32 cellular contexts compared by ENCODE assay signal in the genomic region with DNA sequence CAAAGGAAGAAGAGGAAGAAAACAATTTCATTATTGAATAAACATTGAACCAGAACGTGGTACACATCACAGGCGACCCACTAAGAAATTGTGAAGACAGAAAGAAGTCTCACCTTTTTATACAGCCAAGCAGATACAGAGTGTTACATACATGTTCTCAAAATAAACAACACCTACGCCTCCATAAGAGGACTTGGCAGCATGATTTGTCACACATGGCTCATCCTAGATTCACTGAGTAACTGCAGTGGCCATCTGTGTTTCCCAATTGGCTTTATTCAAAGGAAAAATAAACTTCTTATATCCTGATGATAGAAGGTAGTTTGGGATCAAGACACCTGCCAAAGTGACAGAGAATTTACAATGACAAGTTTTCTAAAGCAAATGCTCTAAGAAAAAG. TPM values are rescaled to one million over a fixed set of nuclear protein-coding genes. Genes with fewer than 3 reads are reported as not detected.
"Had no signal": no experiment of that assay in that cellular context is flagged by ENCODE, and none has a peak within 500 bp of the region (broad histone marks: within the 10 kb centered on the region; RNA-seq: fewer than 3 reads in every experiment).

No MANE protein-coding gene starts in this region.

- DNase-seq: KG1, MG63, NCI-H1048, NCI-H1092 treated with DMSO at 0.1 percent for 48 hours, NCI-H1105 treated with DMSO at 0.1 percent for 48 hours, NCI-H1417, NCI-H1436, NCI-H146, NCI-H1694, NCI-H187, NCI-H1930, NCI-H2029 treated with DMSO at 0.1 percent for 48 hours, NCI-H2081 treated with DMSO at 0.1 percent for 48 hours, NCI-H2107, NCI-H2171, NCI-H226, NCI-H510A treated with DMSO at 0.1 percent for 48 hours, NCI-H524 treated with DMSO at 0.1 percent for 48 hours, NCI-H526 treated with DMSO at 0.1 percent for 48 hours, NCI-H774, OCI-M1, PC-3, Peyer's patch, Right ventricle myocardium superior, RPMI8226, SHP77 treated with DMSO at 0.1 percent for 48 hours, SK-N-SH, SW 1271 had no signal

RNA-seq across cellular contexts. Expression of gene KRTAP19-8, which starts 7.6 kb away (rescaled TPM):
- total RNA-seq: K562, LHCN-M2, NCI-H460, PC-3, Peyer's patch, Right ventricle myocardium superior, SJSA1 had no signal
